In the genomic region with DNA sequence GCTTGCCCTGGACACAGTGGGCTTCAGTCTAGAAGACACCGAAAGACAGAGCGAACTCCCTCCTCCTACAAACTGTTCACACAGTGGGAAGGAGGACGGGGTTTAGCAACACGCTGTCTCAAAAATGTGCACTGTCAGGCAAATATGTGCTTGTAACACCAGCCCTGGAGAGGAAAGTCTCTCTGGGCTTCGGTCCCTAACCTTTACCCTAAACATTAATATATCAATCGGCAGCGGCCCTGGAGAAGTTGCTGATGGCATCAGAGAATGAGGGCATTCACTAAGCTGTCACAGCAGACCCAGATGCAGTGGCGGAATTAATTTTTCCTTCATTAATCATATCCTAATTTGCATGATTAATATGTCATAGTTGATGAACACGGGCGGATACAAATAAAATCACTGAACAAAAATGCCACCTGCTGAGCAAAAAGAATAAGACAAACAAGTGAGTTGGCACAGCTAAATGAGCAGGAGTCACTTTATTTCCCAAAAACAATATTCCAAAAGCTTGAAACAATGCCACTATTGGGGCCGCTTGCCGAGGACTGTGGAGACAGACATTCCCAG, we compare ENCODE assay signal across 19 cellular contexts. TPM values are rescaled to one million over a fixed set of nuclear protein-coding genes. Genes with fewer than 3 reads are reported as not detected.
A peak's percentile ranks its signal among the peaks of the same experiment; 100 is the strongest.
DNase-seq lines count a peak whose midpoint lies in the region; ATAC-seq, FAIRE-seq and TF ChIP-seq lines count a peak whose summit lies in the region.
"Had no signal": no experiment of that assay in that cellular context is flagged by ENCODE, and none has a peak within 500 bp of the region (broad histone marks: within the 10 kb centered on the region; RNA-seq: fewer than 3 reads in every experiment).

No MANE protein-coding gene starts in this region.

- H3K9ac ChIP-seq in SK-N-SH (no peak overlapping the region), mesenchymal stem cell (ENCODE audit: low read length) (peak overlapping the region; percentile 13)

- TF ChIP-seq CTCF in SK-N-SH (IDR thresholded peaks at IDR 0.05) = no peak
- no peak for TF ChIP-seq CTCF in choroid plexus epithelial cell (conservative IDR thresholded peaks at IDR 0.05; ENCODE audit: low read depth, low read length)

- 75% methylated on average over 12 of the region's 12 CpGs for WGBS in SK-N-SH (ENCODE audit: low lambda C conversion rate)
- 76% methylated on average over 11 of the region's 12 CpGs for WGBS in mesenchymal stem cell

- H3K14ac ChIP-seq in mesenchymal stem cell (ENCODE audit: low read length in 2 of 2) = no peak overlapping the region

- no peak overlapping the region for H3K4me3 Mint-ChIP-seq in activated naive CD8-positive, alpha-beta T cell treated with anti-CD3 and anti-CD28 coated beads for 36 hours
- H3K4me3 Mint-ChIP-seq: CD4-positive, alpha-beta memory T cell; naive thymus-derived CD4-positive, alpha-beta T cell had no signal

- H3K9me2 ChIP-seq in SK-N-SH = no peaks in the 10 kb centered on the region

- H3K27me3 ChIP-seq in SK-N-SH (ENCODE audit: insufficient read depth) (no peaks in the 10 kb centered on the region), mesenchymal stem cell (ENCODE audit: control insufficient read depth in 1 of 2, insufficient read depth in 1 of 2, low read length in 2 of 2) (peaks cover 4 to 25% of the 10 kb centered on the region in 2 experiments)

- no peak for DNase-seq in SK-N-SH
- peak; percentile 68 for DNase-seq in choroid plexus epithelial cell (ENCODE audit: low read depth)
- no peak for DNase-seq in mesenchymal stem cell
- DNase-seq in activated naive CD8-positive, alpha-beta T cell treated with anti-CD3 and anti-CD28 coated beads for 36 hours = no peak
- no peak for DNase-seq in HEK293T (ENCODE audit: extremely low spot score)
- no peak for DNase-seq in frontal cortex (ENCODE audit: low spot score in 2 of 2)
- no peak for DNase-seq in SHP77 treated with DMSO at 0.1 percent for 48 hours (lab: John Stamatoyannopoulos, UW)
- DNase-seq: amygdala; CD4-positive, alpha-beta memory T cell; DND-41; left ventricle myocardium superior; naive thymus-derived CD4-positive, alpha-beta T cell; NCI-H2029 treated with DMSO at 0.1 percent for 48 hours; NCI-H69; SW 1271; WERI-Rb-1 had no signal

- H2BK120ac ChIP-seq in mesenchymal stem cell (ENCODE audit: low read depth, low read length) = no peak overlapping the region

- no peaks in the 10 kb centered on the region for H3K36me3 Mint-ChIP-seq in activated naive CD8-positive, alpha-beta T cell treated with anti-CD3 and anti-CD28 coated beads for 36 hours
- H3K36me3 Mint-ChIP-seq: CD4-positive, alpha-beta memory T cell; naive thymus-derived CD4-positive, alpha-beta T cell had no signal

- ATAC-seq in SK-N-SH treated with all-trans-retinoic acid at 6 μM for 48 hours = no peak
- ATAC-seq: left ventricle myocardium superior; naive thymus-derived CD4-positive, alpha-beta T cell; Panc1 had no signal

- H4K20me1 ChIP-seq in SK-N-SH (ENCODE audit: insufficient read depth) = no peaks in the 10 kb centered on the region

- POLR2A ChIA-PET in SK-N-SH (lab: Yijun Ruan, JAX) = interaction anchor here (1.1 kb wide), 1 partner anchor 16 kb away, joined by 3 read pairs; no protein-coding TSS in a partner anchor
- POLR2A ChIA-PET in HEK293T (lab: Yijun Ruan, JAX) = no interaction called here

- TF ChIP-seq EP300 in SK-N-SH (IDR thresholded peaks at IDR 0.05; ENCODE audit: borderline replicate concordance in 1 of 2, low read depth in 1 of 2, low read length in 1 of 2) = no peak

- TF ChIP-seq RAD21 in SK-N-SH (IDR thresholded peaks at IDR 0.05; ENCODE audit: low read length) = 0 out of 2 replicates have a peak, but pooled peaks have one; percentile 7

- no peak overlapping the region for H4K91ac ChIP-seq in mesenchymal stem cell (ENCODE audit: low read length)

- no peaks in the 10 kb centered on the region for H3K9me3 ChIP-seq in SK-N-SH
- no peaks in the 10 kb centered on the region for H3K9me3 ChIP-seq in mesenchymal stem cell (ENCODE audit: control insufficient read depth, low read length)
- H3K9me3 ChIP-seq: esophagus muscularis mucosa had no signal

- H3K9me3 Mint-ChIP-seq in activated naive CD8-positive, alpha-beta T cell treated with anti-CD3 and anti-CD28 coated beads for 36 hours = no peaks in the 10 kb centered on the region
- H3K9me3 Mint-ChIP-seq: CD4-positive, alpha-beta memory T cell; naive thymus-derived CD4-positive, alpha-beta T cell had no signal

- H3K4ac ChIP-seq in mesenchymal stem cell (ENCODE audit: low read depth in 1 of 2, low read length in 2 of 2) = no peak overlapping the region

- no peak overlapping the region for H4K8ac ChIP-seq in mesenchymal stem cell (ENCODE audit: low read length)

- H3K4me2 ChIP-seq in SK-N-SH (no peak overlapping the region), mesenchymal stem cell (ENCODE audit: low read length, poor library complexity, severe bottlenecking) (no peak overlapping the region)

- no peaks in the 10 kb centered on the region for H3F3A ChIP-seq in SK-N-SH (replicated peaks; ENCODE audit: insufficient read depth)

- H3K27ac Mint-ChIP-seq in activated naive CD8-positive, alpha-beta T cell treated with anti-CD3 and anti-CD28 coated beads for 36 hours = no peak overlapping the region
- H3K27ac Mint-ChIP-seq: naive thymus-derived CD4-positive, alpha-beta T cell had no signal

- H3K79me2 ChIP-seq in SK-N-SH (ENCODE audit: insufficient read depth) = no peaks in the 10 kb centered on the region

- no peak overlapping the region for H2BK15ac ChIP-seq in mesenchymal stem cell (ENCODE audit: low read depth, poor library complexity, severe bottlenecking)

- no peaks in the 10 kb centered on the region for H3K27me3 Mint-ChIP-seq in activated naive CD8-positive, alpha-beta T cell treated with anti-CD3 and anti-CD28 coated beads for 36 hours

- no peak overlapping the region for H2AK5ac ChIP-seq in mesenchymal stem cell (ENCODE audit: low read length, severe bottlenecking)

- H3K27ac ChIP-seq in SK-N-SH (ENCODE audit: low read depth in 2 of 2, low read length in 1 of 2) (no peak overlapping the region), mesenchymal stem cell (ENCODE audit: low read length, poor library complexity, severe bottlenecking) (no peak overlapping the region)
- H3K27ac ChIP-seq: esophagus muscularis mucosa, WERI-Rb-1 had no signal

- no peak for FAIRE-seq in frontal cortex (lab: Jason Lieb, UNC)

- H3K18ac ChIP-seq in mesenchymal stem cell (ENCODE audit: low read depth in 1 of 2, low read length in 2 of 2) = no peak overlapping the region

- H3K4me3 ChIP-seq in SK-N-SH (ENCODE audit: low read depth in 2 of 2, low read length in 1 of 2) = no peak overlapping the region
- no peak overlapping the region for H3K4me3 ChIP-seq in choroid plexus epithelial cell (ENCODE audit: low read depth, low read length)
- H3K4me3 ChIP-seq in mesenchymal stem cell (ENCODE audit: insufficient read depth in 1 of 2, low read depth in 1 of 2, low read length in 2 of 2) = peak overlapping the region in 1 of 2 experiments; percentile 40
- H3K4me3 ChIP-seq: esophagus muscularis mucosa had no signal

- H2AFZ ChIP-seq in SK-N-SH (ENCODE audit: low read depth) (no peak overlapping the region), mesenchymal stem cell (ENCODE audit: low read depth, low read length) (no peak overlapping the region)

- H3K4me1 Mint-ChIP-seq in activated naive CD8-positive, alpha-beta T cell treated with anti-CD3 and anti-CD28 coated beads for 36 hours = no peaks in the 10 kb centered on the region
- H3K4me1 Mint-ChIP-seq: CD4-positive, alpha-beta memory T cell had no signal

- no peaks in the 10 kb centered on the region for H3K36me3 ChIP-seq in SK-N-SH (replicated peaks in 1 of 2; ENCODE audit: control insufficient read depth in 1 of 2, insufficient read depth in 2 of 2, low read length in 1 of 2)
- H3K36me3 ChIP-seq in mesenchymal stem cell (ENCODE audit: control insufficient read depth in 1 of 2, insufficient read depth in 2 of 2, low read depth in 1 of 2, low read length in 2 of 2) = no peaks in the 10 kb centered on the region
- H3K36me3 ChIP-seq: esophagus muscularis mucosa, WERI-Rb-1 had no signal

- peaks cover 0 to 41% of the 10 kb centered on the region in 2 experiments; a peak in 2 of 4 replicates for H3K4me1 ChIP-seq in SK-N-SH (ENCODE audit: control insufficient read depth in 1 of 2, insufficient read depth in 2 of 2, low read depth in 1 of 2, low read length in 1 of 2)
- H3K4me1 ChIP-seq in mesenchymal stem cell (ENCODE audit: control insufficient read depth, insufficient read depth, low read depth, low read length) = peaks cover 2% of the 10 kb centered on the region

- CTCF ChIA-PET in SK-N-SH (lab: Yijun Ruan, JAX) = interaction anchor here (0.7 to 2.8 kb wide), 8 partner anchors 9 to 338 kb away, joined by 3 to 18 read pairs (median 4); a partner anchor contains a TSS
- CTCF ChIA-PET in HEK293T (lab: Yijun Ruan, JAX) = interaction anchor here (1.0 kb wide), 1 partner anchor 20 kb away, joined by 3 read pairs; no protein-coding TSS in a partner anchor

- no peak overlapping the region for H2BK5ac ChIP-seq in mesenchymal stem cell (ENCODE audit: low read depth, low read length, poor library complexity, severe bottlenecking)

- no peak overlapping the region for H3K23ac ChIP-seq in mesenchymal stem cell (ENCODE audit: low read length in 2 of 2)

- H2BK12ac ChIP-seq in mesenchymal stem cell (ENCODE audit: low read length in 2 of 2) = no peak overlapping the region

- H3K79me1 ChIP-seq in mesenchymal stem cell (replicated peaks; ENCODE audit: low read length, poor library complexity, severe bottlenecking) = no peaks in the 10 kb centered on the region

TF ChIP-seq in SK-N-SH, 30 proteins besides CTCF, POLR2A, EP300 and RAD21 (continues in another document):
- TF ChIP-seq TCF12 (IDR thresholded peaks at IDR 0.05) (no peak), FOXJ3 (CRISPR knock-in tag; IDR thresholded peaks at IDR 0.05) (no peak), JUND (IDR thresholded peaks at IDR 0.05) (no peak), ELF1 (IDR thresholded peaks at IDR 0.05) (no peak), NRF1 (IDR thresholded peaks at IDR 0.05; ENCODE audit: low read depth, low read length) (no peak)

TF ChIP-seq in SK-N-SH treated with all-trans-retinoic acid at 6 μM for 48 hours, 23 proteins besides CTCF, POLR2A, EP300 and RAD21 (continues in another document):
- TF ChIP-seq TOX (CRISPR knock-in tag; IDR thresholded peaks at IDR 0.05; ENCODE audit: borderline replicate concordance) (no peak), ZFP3 (CRISPR knock-in tag; IDR thresholded peaks at IDR 0.05) (no peak), ZFP30 (CRISPR knock-in tag; IDR thresholded peaks at IDR 0.05) (no peak)

TF ChIP-seq in HEK293T, 16 proteins besides CTCF, POLR2A, EP300 and RAD21 (continues in another document):
- no peak for TF ChIP-seq FOXK2 (IDR thresholded peaks at IDR 0.05)
- no peak for TF ChIP-seq BHLHE40 (IDR thresholded peaks at IDR 0.05; ENCODE audit: borderline replicate concordance)
- no peak for TF ChIP-seq FOXA1 (IDR thresholded peaks at IDR 0.05)
- TF ChIP-seq TARDBP (IDR thresholded peaks at IDR 0.05) = no peak
- no peak for TF ChIP-seq ARNT (IDR thresholded peaks at IDR 0.05)
- TF ChIP-seq ELF4 (IDR thresholded peaks at IDR 0.05) = no peak

RNA-seq across cellular contexts. Expression of a gene that starts 45.2 kb away (rescaled TPM):
- 6.4 and 6.6 TPM in 2 replicates for polyA plus RNA-seq in SK-N-SH (2012; rRNA removed)
- 7.3 and 7.9 TPM in 2 replicates for polyA plus RNA-seq in SK-N-SH (2012; cell fraction: cytosol; rRNA removed)
- 5.3 and 6.0 TPM in 2 replicates for polyA plus RNA-seq in SK-N-SH (2012; cell fraction: nucleus; rRNA removed)
- 274 TPM for polyA plus RNA-seq in mesenchymal stem cell (2013, experiment 1 of 2)
- 281 TPM for polyA plus RNA-seq in mesenchymal stem cell (2013, experiment 2 of 2)
- 10 to 100 TPM; 52.5 to 53.4 TPM for total RNA-seq in activated naive CD8-positive, alpha-beta T cell treated with anti-CD3 and anti-CD28 coated beads for 36 hours
- 105 TPM for total RNA-seq in frontal cortex
